Comparison of ENCODE assay signal across 21 cellular contexts in the genomic region with DNA sequence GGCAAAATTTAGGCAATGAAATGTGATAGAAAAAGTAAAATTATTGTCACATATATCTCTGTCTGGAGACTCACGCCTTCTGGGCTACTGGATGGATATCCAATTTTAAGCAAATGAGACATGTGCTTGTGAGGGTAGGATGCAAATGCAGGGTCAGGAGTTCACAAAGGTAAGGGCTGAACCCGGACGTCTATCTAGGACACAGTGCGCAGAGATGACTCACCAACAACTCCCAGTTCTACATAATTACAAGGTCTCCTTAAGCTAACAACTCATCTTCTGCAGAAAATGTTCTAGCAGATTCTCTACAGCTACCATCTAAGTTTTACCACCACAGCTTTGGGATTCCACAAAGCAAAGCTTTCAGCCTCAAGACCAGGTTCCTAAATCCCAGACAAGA.
"Had no signal": no experiment of that assay in that cellular context is flagged by ENCODE, and none has a peak within 500 bp of the region (broad histone marks: within the 10 kb centered on the region; RNA-seq: fewer than 3 reads in every experiment).

No MANE protein-coding gene starts in this region.

- H3K27me3 ChIP-seq: cardiac muscle cell, neutrophil had no signal

- H3K4me1 Mint-ChIP-seq: activated CD4-positive, alpha-beta T cell treated with anti-CD3 and anti-CD28 coated beads for 36 hours; activated naive CD8-positive, alpha-beta T cell treated with anti-CD3 and anti-CD28 coated beads, Interleukin-2, amount 50 U/mL, for 24 hours; naive thymus-derived CD8-positive, alpha-beta T cell had no signal

- H3K27me3 Mint-ChIP-seq: activated CD4-positive, alpha-beta T cell treated with anti-CD3 and anti-CD28 coated beads for 36 hours; activated naive CD8-positive, alpha-beta T cell treated with anti-CD3 and anti-CD28 coated beads, Interleukin-2, amount 50 U/mL, for 24 hours had no signal

- H3K4me3 Mint-ChIP-seq: activated CD4-positive, alpha-beta T cell treated with anti-CD3 and anti-CD28 coated beads for 36 hours; activated CD8-positive, alpha-beta T cell treated with anti-CD3 and anti-CD28 coated beads, Interleukin-2, amount 10 ng/mL, durations not matched to agents 7 days and 5 days; activated naive CD8-positive, alpha-beta T cell treated with anti-CD3 and anti-CD28 coated beads, Interleukin-2, amount 50 U/mL, for 24 hours; naive thymus-derived CD8-positive, alpha-beta T cell had no signal

- ATAC-seq: activated CD4-positive, alpha-beta T cell treated with anti-CD3 and anti-CD28 coated beads for 36 hours; activated CD8-positive, alpha-beta T cell treated with anti-CD3 and anti-CD28 coated beads, Interleukin-2, amount 10 ng/mL, durations not matched to agents 7 days and 5 days; activated naive CD8-positive, alpha-beta T cell treated with anti-CD3 and anti-CD28 coated beads, Interleukin-2, amount 50 U/mL, for 24 hours; naive thymus-derived CD8-positive, alpha-beta T cell; right cardiac atrium had no signal

- H3K4me3 ChIP-seq: cardiac muscle cell, coronary artery, lung had no signal

- H3K36me3 Mint-ChIP-seq: naive thymus-derived CD8-positive, alpha-beta T cell had no signal

- H3K27ac ChIP-seq: cardiac muscle cell, coronary artery, epithelial cell of prostate, neutrophil, VCaP had no signal

- H3K27ac Mint-ChIP-seq: activated CD4-positive, alpha-beta T cell treated with anti-CD3 and anti-CD28 coated beads for 36 hours; activated CD8-positive, alpha-beta T cell treated with anti-CD3 and anti-CD28 coated beads, Interleukin-2, amount 10 ng/mL, durations not matched to agents 7 days and 5 days; activated naive CD8-positive, alpha-beta T cell treated with anti-CD3 and anti-CD28 coated beads, Interleukin-2, amount 50 U/mL, for 24 hours; naive thymus-derived CD8-positive, alpha-beta T cell had no signal

- DNase-seq: activated CD4-positive, alpha-beta T cell treated with anti-CD3 and anti-CD28 coated beads for 36 hours; activated CD8-positive, alpha-beta memory T cell treated with anti-CD3 and anti-CD28 coated beads, Interleukin-2, amount 50 U/mL, for 48 hours; activated CD8-positive, alpha-beta T cell treated with anti-CD3 and anti-CD28 coated beads, Interleukin-2, amount 10 ng/mL, durations not matched to agents 7 days and 5 days; activated naive CD4-positive, alpha-beta T cell; activated naive CD8-positive, alpha-beta T cell treated with anti-CD3 and anti-CD28 coated beads, Interleukin-2, amount 50 U/mL, for 24 hours; effector CD4-positive, alpha-beta T cell; hypothalamus; naive thymus-derived CD8-positive, alpha-beta T cell; right cardiac atrium; stimulated activated CD4-positive, alpha-beta T cell treated with anti-CD3 and anti-CD28 coated beads, Interleukin-2, amount 100 ng/mL, for 24 hours; stimulated activated naive CD4-positive, alpha-beta T cell; substantia nigra; SW 1271; T1000 had no signal

- FAIRE-seq: astrocyte had no signal

- H3K36me3 ChIP-seq: cardiac muscle cell, neutrophil had no signal

- H3K9me3 ChIP-seq: neutrophil had no signal
